In the genomic region with DNA sequence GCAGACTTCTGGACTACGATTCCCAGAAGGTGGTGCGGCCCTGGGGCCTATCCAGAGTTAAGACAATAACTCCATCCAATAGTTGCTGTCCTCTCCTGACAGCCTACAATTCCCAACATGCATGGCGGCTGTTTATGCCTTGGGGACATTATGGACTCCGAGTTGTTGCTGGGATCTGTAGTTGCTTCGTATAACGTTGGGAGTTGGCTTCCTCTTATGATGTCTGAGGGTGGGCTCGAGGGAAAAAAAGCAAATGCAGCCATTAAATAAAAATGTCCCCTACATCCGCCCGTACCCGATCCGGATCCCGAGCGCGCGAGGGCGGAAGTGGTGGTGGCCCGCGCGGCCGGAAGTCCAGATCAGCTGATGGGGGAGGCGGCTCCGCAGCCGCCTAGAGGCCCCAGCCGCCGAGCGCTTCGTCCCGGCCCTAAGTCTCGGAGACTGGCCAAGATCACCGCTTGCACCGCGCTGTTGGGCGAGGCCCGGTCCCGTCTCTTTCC, we compare ENCODE assay signal across 8 cellular contexts. TPM values are rescaled to one million over a fixed set of nuclear protein-coding genes. Genes with fewer than 3 reads are reported as not detected.
A peak's percentile ranks its signal among the peaks of the same experiment; 100 is the strongest.
DNase-seq lines count a peak whose midpoint lies in the region; ATAC-seq, FAIRE-seq and TF ChIP-seq lines count a peak whose summit lies in the region.

A gene with protein sequence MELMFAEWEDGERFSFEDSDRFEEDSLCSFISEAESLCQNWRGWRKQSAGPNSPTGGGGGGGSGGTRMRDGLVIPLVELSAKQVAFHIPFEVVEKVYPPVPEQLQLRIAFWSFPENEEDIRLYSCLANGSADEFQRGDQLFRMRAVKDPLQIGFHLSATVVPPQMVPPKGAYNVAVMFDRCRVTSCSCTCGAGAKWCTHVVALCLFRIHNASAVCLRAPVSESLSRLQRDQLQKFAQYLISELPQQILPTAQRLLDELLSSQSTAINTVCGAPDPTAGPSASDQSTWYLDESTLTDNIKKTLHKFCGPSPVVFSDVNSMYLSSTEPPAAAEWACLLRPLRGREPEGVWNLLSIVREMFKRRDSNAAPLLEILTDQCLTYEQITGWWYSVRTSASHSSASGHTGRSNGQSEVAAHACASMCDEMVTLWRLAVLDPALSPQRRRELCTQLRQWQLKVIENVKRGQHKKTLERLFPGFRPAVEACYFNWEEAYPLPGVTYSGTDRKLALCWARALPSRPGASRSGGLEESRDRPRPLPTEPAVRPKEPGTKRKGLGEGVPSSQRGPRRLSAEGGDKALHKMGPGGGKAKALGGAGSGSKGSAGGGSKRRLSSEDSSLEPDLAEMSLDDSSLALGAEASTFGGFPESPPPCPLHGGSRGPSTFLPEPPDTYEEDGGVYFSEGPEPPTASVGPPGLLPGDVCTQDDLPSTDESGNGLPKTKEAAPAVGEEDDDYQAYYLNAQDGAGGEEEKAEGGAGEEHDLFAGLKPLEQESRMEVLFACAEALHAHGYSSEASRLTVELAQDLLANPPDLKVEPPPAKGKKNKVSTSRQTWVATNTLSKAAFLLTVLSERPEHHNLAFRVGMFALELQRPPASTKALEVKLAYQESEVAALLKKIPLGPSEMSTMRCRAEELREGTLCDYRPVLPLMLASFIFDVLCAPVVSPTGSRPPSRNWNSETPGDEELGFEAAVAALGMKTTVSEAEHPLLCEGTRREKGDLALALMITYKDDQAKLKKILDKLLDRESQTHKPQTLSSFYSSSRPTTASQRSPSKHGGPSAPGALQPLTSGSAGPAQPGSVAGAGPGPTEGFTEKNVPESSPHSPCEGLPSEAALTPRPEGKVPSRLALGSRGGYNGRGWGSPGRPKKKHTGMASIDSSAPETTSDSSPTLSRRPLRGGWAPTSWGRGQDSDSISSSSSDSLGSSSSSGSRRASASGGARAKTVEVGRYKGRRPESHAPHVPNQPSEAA (N-terminal part only) (plus strand): TSS at position 386 of the 500 bp plus-strand sequence. CDS start 273 bp downstream, outside the sequence.

- peaks cover 32% of the 10 kb centered on the region for H3K4me1 ChIP-seq in OCI-LY7 (ENCODE audit: insufficient read depth, low read length, poor library complexity, severe bottlenecking)

- CTCF ChIA-PET in OCI-LY7 (lab: Charles Lee; ENCODE audit: unreplicated experiment): interaction anchor here (0.9 kb wide), 1 partner anchor 9 kb away, joined by 3 read pairs; no protein-coding TSS in a partner anchor

- POLR2A ChIA-PET in OCI-LY7 (lab: Charles Lee): interaction anchor here (1.4 to 2.1 kb wide), 4 partner anchors 9 to 54 kb away, joined by 4 to 14 read pairs (median 5); no protein-coding TSS in a partner anchor

- peaks cover 20% of the 10 kb centered on the region for H3K36me3 Mint-ChIP-seq in endothelial cell (ENCODE audit: low read depth, unreplicated experiment)
- H3K36me3 Mint-ChIP-seq in mesothelial cell of epicardium: peaks cover 11% of the 10 kb centered on the region

- peak within 1 kb of the TSS; percentile 83 for H3K4me3 ChIP-seq in OCI-LY7 (ENCODE audit: low read depth, low read length, poor library complexity, severe bottlenecking)

- H2AFZ ChIP-seq in OCI-LY7 (ENCODE audit: low read length): peak within 1 kb of the TSS; percentile 37; the same call in 1 of the 2 replicates

- peaks cover 55% of the 10 kb centered on the region for H3K79me2 ChIP-seq in OCI-LY7 (ENCODE audit: insufficient read depth, low read depth, low read length)

- H3K27ac ChIP-seq in OCI-LY7 (ENCODE audit: low read depth, low read length, poor library complexity, severe bottlenecking): peak within 1 kb of the TSS; percentile 67

- peak within 1 kb of the TSS; percentile 100 for H3K4me3 Mint-ChIP-seq in endothelial cell (ENCODE audit: unreplicated experiment)
- peak within 1 kb of the TSS; percentile 99 for H3K4me3 Mint-ChIP-seq in mesothelial cell of epicardium

- peak within 1 kb of the TSS; percentile 98 for H3K27ac Mint-ChIP-seq in endothelial cell (ENCODE audit: unreplicated experiment)
- H3K27ac Mint-ChIP-seq in mesothelial cell of epicardium: peak within 1 kb of the TSS; percentile 98

- intact Hi-C loops in OCI-LY7 (cut with micrococcal nuclease; ENCODE audit: unreplicated experiment): loop anchor here (1.0 kb wide), 1 partner anchor 26 kb away; a partner anchor contains a TSS

- TF ChIP-seq CTCF in D721Med (IDR thresholded peaks at IDR 0.05; ENCODE audit: insufficient read depth, missing control alignments) (no peak), OCI-LY7 (conservative IDR thresholded peaks at IDR 0.05; ENCODE audit: low read length) (no peak), endothelial cell (IDR thresholded peaks at IDR 0.05; ENCODE audit: unreplicated experiment) (no peak), mesothelial cell of epicardium (IDR thresholded peaks at IDR 0.05; ENCODE audit: unreplicated experiment) (no peak)

- peaks cover 36% of the 10 kb centered on the region for H3K4me1 Mint-ChIP-seq in endothelial cell (ENCODE audit: unreplicated experiment)
- H3K4me1 Mint-ChIP-seq in mesothelial cell of epicardium: peaks cover 48% of the 10 kb centered on the region

- BruUV-seq in OCI-LY7 (replicated peaks; lab: Mats Ljungman, UMichigan): no TSS peak

- peak; percentile 55 for ATAC-seq in GM21526 (IDR thresholded peaks at IDR 0.05; ENCODE audit: low FRiP score, unreplicated experiment)

- FAIRE-seq in D721Med (lab: Jason Lieb, UNC): peak; percentile 80

- no peaks in the 10 kb centered on the region for H3K9me2 ChIP-seq in OCI-LY7 (ENCODE audit: insufficient read depth, low read length)

- peak within 1 kb of the TSS; percentile 89 for H3K4me2 ChIP-seq in OCI-LY7 (ENCODE audit: low read length)

- H3K27me3 Mint-ChIP-seq in endothelial cell (ENCODE audit: unreplicated experiment) (peaks cover 10% of the 10 kb centered on the region), mesothelial cell of epicardium (ENCODE audit: low read depth) (no peaks in the 10 kb centered on the region)

- H3K9me3 ChIP-seq in OCI-LY7 (ENCODE audit: low read length): no peaks in the 10 kb centered on the region

- DNase-seq in D721Med (ENCODE audit: insufficient read length, low spot score) (peak; percentile 91), HuH-7.5 (ENCODE audit: low spot score) (peak; percentile 92), OCI-LY7 (ENCODE audit: low spot score) (peak; percentile 95), activated T-cell treated with anti-CD3 and anti-CD28 coated beads for 1 hour (ENCODE audit: low read depth) (peak; percentile 76), endothelial cell (ENCODE audit: low spot score) (peak; percentile 74), mesothelial cell of epicardium (ENCODE audit: low spot score in 2 of 2, unreplicated experiment in 2 of 2) (peak; percentile 65 to 83)
- peak; percentile 74 to 77 for DNase-seq in stimulated activated CD8-positive, alpha-beta memory T cell treated with anti-CD3 and anti-CD28 coated beads, Interleukin-15, amount 100 ng/mL, for 48 hours (ENCODE audit: low read depth in 2 of 2)

- H4K20me1 ChIP-seq in OCI-LY7 (ENCODE audit: insufficient read depth, low read length): peaks cover 12% of the 10 kb centered on the region; the same call in 1 of the 2 replicates

- peaks cover 8% of the 10 kb centered on the region; the same call in 1 of the 2 replicates for H3K36me3 ChIP-seq in OCI-LY7 (ENCODE audit: insufficient read depth, low read length)

- no peaks in the 10 kb centered on the region for H3K9me3 Mint-ChIP-seq in endothelial cell (ENCODE audit: unreplicated experiment)
- H3K9me3 Mint-ChIP-seq in mesothelial cell of epicardium: no peaks in the 10 kb centered on the region

RNA-seq across cellular contexts. Expression of the gene that starts here (rescaled TPM):
- total RNA-seq in OCI-LY7 (2014; rRNA removed; shearing (Covaris generic)): 22.0 and 22.6 TPM in 2 replicates
- total RNA-seq in OCI-LY7 (2022) (52.6 and 59.5 TPM in 2 replicates), endothelial cell (ENCODE audit: unreplicated experiment) (176 TPM), mesothelial cell of epicardium (121 to 131 TPM (median 122 TPM) in 3 replicates)

Comparison
In these comparisons a context has a peak if more than half of its experiments do, and no peak if none do; other contexts are left out.
1. Peak in every context shown above with its lines: DNase-seq, ATAC-seq, H3K4me3 ChIP-seq and H3K27ac ChIP-seq.